8 cellular contexts compared by ENCODE assay signal in the genomic region with DNA sequence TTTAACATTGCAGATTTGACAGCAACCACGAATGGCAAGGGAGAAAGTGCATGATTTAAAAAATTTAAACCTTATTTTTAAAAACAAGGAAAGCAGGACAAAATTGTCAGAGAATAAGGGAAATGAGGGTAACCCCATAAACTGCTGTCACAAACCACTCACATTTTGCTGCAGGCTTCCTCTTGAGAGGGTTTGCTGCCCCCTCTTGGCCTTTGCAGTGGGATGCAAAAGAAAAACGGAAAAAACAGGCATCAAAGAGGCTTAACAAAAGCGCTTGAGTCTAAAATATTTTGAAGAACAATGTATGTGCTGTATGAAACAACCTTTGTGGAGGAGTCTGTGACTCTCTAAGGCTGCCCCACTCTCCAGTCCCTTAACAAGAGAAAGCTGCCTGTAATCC.
DNase-seq lines count a peak whose midpoint lies in the region; ATAC-seq and TF ChIP-seq lines count a peak whose summit lies in the region.

No MANE protein-coding gene starts in this region.

- no peaks in the 10 kb centered on the region for H3K9me3 ChIP-seq in neural cell (ENCODE audit: low read length)

- peak; percentile 79 for DNase-seq in ELR (ENCODE audit: low read depth)
- peak; percentile 73 for DNase-seq in H7
- DNase-seq in NCI-H1105 treated with DMSO at 0.1 percent for 48 hours (lab: John Stamatoyannopoulos, UW) = peak; percentile 41
- DNase-seq in SW480 (ENCODE audit: low spot score) = peak; percentile 14
- DNase-seq in epithelial cell of esophagus (ENCODE audit: low read depth) = peak; percentile 74

- no peaks in the 10 kb centered on the region for H4K20me1 ChIP-seq in neural cell (ENCODE audit: insufficient read depth)

- TF ChIP-seq RAD21 in neural cell (conservative IDR thresholded peaks at IDR 0.05) = peak; percentile 96

- H3K4me2 ChIP-seq in neural cell (ENCODE audit: low read length) = no peak overlapping the region

- H3K79me2 ChIP-seq in neural cell (replicated peaks; ENCODE audit: insufficient read depth, low read length) = no peaks in the 10 kb centered on the region

- H3F3A ChIP-seq in neural cell (ENCODE audit: insufficient read depth, low read length, poor library complexity, severe bottlenecking) = no peaks in the 10 kb centered on the region

- no peak overlapping the region for H2AFZ ChIP-seq in neural cell (ENCODE audit: low read depth, low read length)

- no peaks in the 10 kb centered on the region for H3K36me3 ChIP-seq in H7 (replicated peaks; ENCODE audit: control insufficient read depth, insufficient read depth, low read length)
- no peaks in the 10 kb centered on the region for H3K36me3 ChIP-seq in neural cell (ENCODE audit: insufficient read depth, low read length)

- TF ChIP-seq CTCF in epithelial cell of esophagus (IDR thresholded peaks at IDR 0.05; ENCODE audit: insufficient read depth, low read depth, low read length, missing control alignments) = peak; percentile 86
- TF ChIP-seq CTCF in neural cell (IDR thresholded peaks at IDR 0.05; ENCODE audit: poor library complexity, severe bottlenecking) = peak; percentile 86

- H3K9ac ChIP-seq in neural cell (ENCODE audit: low read length) = no peak overlapping the region

- no peak for TF ChIP-seq EP300 in neural cell (conservative IDR thresholded peaks at IDR 0.05; ENCODE audit: poor library complexity, severe bottlenecking)

- H3K4me3 ChIP-seq in H7 (ENCODE audit: insufficient read depth, low read depth, low read length) = no peak overlapping the region
- H3K4me3 ChIP-seq in epithelial cell of esophagus (ENCODE audit: low read length) = no peak overlapping the region
- H3K4me3 ChIP-seq in neural cell (ENCODE audit: low read length) = no peak overlapping the region

- H3K27me3 ChIP-seq in H7 (ENCODE audit: control insufficient read depth, insufficient read depth, low read length) = no peaks in the 10 kb centered on the region
- H3K27me3 ChIP-seq in neural cell (ENCODE audit: insufficient read depth, low read depth, low read length) = no peaks in the 10 kb centered on the region

- peak overlapping the region; percentile 59 for H3K27ac ChIP-seq in neural cell (ENCODE audit: low read length)

- no peaks in the 10 kb centered on the region for H3K9me2 ChIP-seq in neural cell (ENCODE audit: insufficient read depth, low read length)

- ATAC-seq in GM21360 (IDR thresholded peaks at IDR 0.05; ENCODE audit: unreplicated experiment) (no peak), esophagus mucosa (no peak)

TF ChIP-seq in neural cell, 6 proteins besides CTCF, POLR2A, EP300 and RAD21:
- TF ChIP-seq TAF1 (IDR thresholded peaks at IDR 0.05; ENCODE audit: low read depth) (no peak), SMC3 (conservative IDR thresholded peaks at IDR 0.05; ENCODE audit: poor library complexity) (peak; percentile 91)

Comparison
In these comparisons a context has a peak if more than half of its experiments do, and no peak if none do; other contexts are left out.
1. DNase-seq: peak in every context shown above with its lines; median percentile 79 in ELR; 74 in epithelial cell of esophagus; 73 in H7; 41 in NCI-H1105 treated with DMSO at 0.1 percent for 48 hours; 14 in SW480.